In the genomic region with DNA sequence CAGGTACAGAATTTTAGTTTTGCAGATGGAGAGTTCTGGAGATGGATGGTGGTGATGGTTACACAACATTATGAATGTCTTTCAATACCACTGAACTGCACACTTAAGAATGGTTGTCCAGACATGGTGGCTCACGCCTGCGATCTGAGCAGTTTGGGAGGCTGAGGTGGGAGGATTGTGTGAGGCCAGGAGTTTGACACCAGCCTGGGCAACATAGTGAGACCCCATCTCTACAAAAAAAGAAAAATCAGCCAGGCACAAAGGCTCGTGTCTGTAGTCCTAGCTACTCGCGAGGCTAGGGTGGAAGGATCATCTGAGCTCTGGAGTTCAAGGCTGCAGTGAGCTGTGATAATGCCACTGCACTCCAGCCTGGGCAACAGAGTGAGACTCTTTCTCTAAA, we compare ENCODE assay signal across 31 cellular contexts. TPM values are rescaled to one million over a fixed set of nuclear protein-coding genes. Genes with fewer than 3 reads are reported as not detected.
"Had no signal": no experiment of that assay in that cellular context is flagged by ENCODE, and none has a peak within 500 bp of the region (broad histone marks: within the 10 kb centered on the region; RNA-seq: fewer than 3 reads in every experiment).

No MANE protein-coding gene starts in this region.

- DNase-seq: cortex of kidney; effector CD4-positive, alpha-beta T cell; effector memory CD4-positive, alpha-beta T cell; esophagus squamous epithelium; foreskin fibroblast; foreskin melanocyte; gastrocnemius medialis; glutamatergic neuron; head of caudate nucleus; heart right ventricle; hippocampal formation; left cardiac atrium; left lung; left ventricle myocardium superior; lower lobe of right lung; mesenchymal stem cell; mucosa of descending colon; naive B cell; naive thymus-derived CD8-positive, alpha-beta T cell had no signal

- H3K4me3 Mint-ChIP-seq: dendritic cell treated with granulocyte-macrophage colony-stimulating factor and Interleukin-4, amounts not matched to agents 40 ng/mL and 50 ng/mL, for 4 days; mesothelial cell of epicardium; naive B cell; naive thymus-derived CD8-positive, alpha-beta T cell had no signal

- H3K27me3 ChIP-seq: gastrocnemius medialis had no signal

- H3K4me3 ChIP-seq: esophagus squamous epithelium, gastrocnemius medialis, heart right ventricle, left lung, lower lobe of right lung, mucosa of descending colon had no signal

- H3K9me3 ChIP-seq: esophagus squamous epithelium, gastrocnemius medialis, lower lobe of right lung, mucosa of descending colon had no signal

- H3K27ac ChIP-seq: esophagus squamous epithelium, gastrocnemius medialis, heart right ventricle, left lung, lower lobe of right lung had no signal

- H3K27ac Mint-ChIP-seq: dendritic cell treated with granulocyte-macrophage colony-stimulating factor and Interleukin-4, amounts not matched to agents 40 ng/mL and 50 ng/mL, for 4 days; mesothelial cell of epicardium; naive B cell; naive thymus-derived CD8-positive, alpha-beta T cell had no signal

- H3K4me1 Mint-ChIP-seq: mesothelial cell of epicardium, naive B cell had no signal

- H3K4me1 ChIP-seq: esophagus squamous epithelium, gastrocnemius medialis, heart right ventricle, left lung, lower lobe of right lung had no signal

- H3K36me3 ChIP-seq: esophagus squamous epithelium, gastrocnemius medialis, heart right ventricle, left lung, lower lobe of right lung had no signal

- H3K36me3 Mint-ChIP-seq: mesothelial cell of epicardium, naive B cell had no signal

RNA-seq across cellular contexts. Expression of a gene that starts 23.4 kb away (rescaled TPM):
- total RNA-seq: dermis microvascular lymphatic vessel endothelial cell; endothelial cell of umbilical vein; epithelial cell of proximal tubule; esophagus squamous epithelium; glomerular endothelial cell; kidney epithelial cell; left lung; lower leg skin; lower lobe of right lung; lung microvascular endothelial cell; mesenteric fat pad; mesothelial cell of epicardium; naive thymus-derived CD8-positive, alpha-beta T cell had no signal
- polyA plus RNA-seq: endothelial cell of umbilical vein; esophagus; keratinocyte; naive thymus-derived CD8-positive, alpha-beta T cell had no signal
